In genomic region chr5:60196382-60197113, GRCh38 we compare ENCODE assay signal across 8 cellular contexts.
DNase-seq lines count a peak whose midpoint lies in the region; ATAC-seq and TF ChIP-seq lines count a peak whose summit lies in the region.
"Had no signal": no experiment of that assay in that cellular context is flagged by ENCODE, and none has a peak within 500 bp of the region (broad histone marks: within the 10 kb centered on the region; RNA-seq: fewer than 3 reads in every experiment).

No MANE protein-coding gene starts in this region.

- no peaks in the 10 kb centered on the region for H3K4me1 ChIP-seq in mucosa of descending colon (ENCODE audit: low read depth)
- no peaks in the 10 kb centered on the region for H3K4me1 ChIP-seq in GM23338 (ENCODE audit: insufficient read depth)

- no peaks in the 10 kb centered on the region; the same call in 1 of the 2 replicates for H3K36me3 Mint-ChIP-seq in HFFc6 (ENCODE audit: low read depth)
- H3K36me3 Mint-ChIP-seq in T-helper 17 cell (ENCODE audit: low read depth), result no peaks in the 10 kb centered on the region
- no peaks in the 10 kb centered on the region for H3K36me3 Mint-ChIP-seq in type B pancreatic cell
- H3K36me3 Mint-ChIP-seq in GM23338 (ENCODE audit: low read depth), result no peaks in the 10 kb centered on the region

- no peak for TF ChIP-seq CTCF in HFFc6 (IDR thresholded peaks at IDR 0.05)
- TF ChIP-seq CTCF in type B pancreatic cell (conservative IDR thresholded peaks at IDR 0.05), result no peak
- TF ChIP-seq CTCF in mucosa of descending colon (IDR thresholded peaks at IDR 0.05), result no peak
- no peak for TF ChIP-seq CTCF in GM23338 (conservative IDR thresholded peaks at IDR 0.05; ENCODE audit: low read depth in 2 of 2)

- H3F3A ChIP-seq in GM23338 (replicated peaks; ENCODE audit: low read depth), result no peaks in the 10 kb centered on the region

- H3K4me2 ChIP-seq in GM23338, result no peak overlapping the region

- H3K27ac Mint-ChIP-seq in HFFc6 (no peak overlapping the region; the same call in 1 of the 2 replicates), T-helper 17 cell (no peak overlapping the region), type B pancreatic cell (peak overlapping the region; percentile 58), GM23338 (no peak overlapping the region)

- H3K79me2 ChIP-seq in GM23338 (replicated peaks; ENCODE audit: insufficient read depth), result no peaks in the 10 kb centered on the region

- H3K4me3 ChIP-seq in mucosa of descending colon (no peak overlapping the region), GM23338 (no peak overlapping the region)

- no peak overlapping the region for H3K27ac ChIP-seq in GM23338 (ENCODE audit: low read depth)

- DNase-seq in HFFc6 (peak; percentile 84), T-helper 17 cell (no peak), glomerular endothelial cell (ENCODE audit: extremely low read depth, low read depth, low spot score) (peak; percentile 39), type B pancreatic cell (ENCODE audit: extremely low spot score, unreplicated experiment) (no peak), RPMI8226 (no peak), mucosa of descending colon (no peak), GM23338 (ENCODE audit: low spot score) (no peak)
- DNase-seq: stimulated activated CD4-positive, alpha-beta T cell treated with anti-CD3 and anti-CD28 coated beads, Interleukin-4, amount 100 ng/mL, for 24 hours had no signal

- H3K36me3 ChIP-seq in mucosa of descending colon (ENCODE audit: low read depth) (no peaks in the 10 kb centered on the region), GM23338 (ENCODE audit: insufficient read depth) (no peaks in the 10 kb centered on the region)

- H2AFZ ChIP-seq in GM23338, result no peak overlapping the region

- H4K20me1 ChIP-seq in GM23338 (replicated peaks; ENCODE audit: insufficient read depth), result no peaks in the 10 kb centered on the region

- no peak overlapping the region for H3K4me3 Mint-ChIP-seq in HFFc6
- no peak overlapping the region for H3K4me3 Mint-ChIP-seq in T-helper 17 cell
- no peak overlapping the region for H3K4me3 Mint-ChIP-seq in type B pancreatic cell
- H3K4me3 Mint-ChIP-seq in GM23338, result no peak overlapping the region

- intact Hi-C loops in mucosa of descending colon (cut with DNase I, micrococcal nuclease), result no loop called here

- H3K9me3 Mint-ChIP-seq in HFFc6 (peaks cover 7% of the 10 kb centered on the region; the same call in 1 of the 2 replicates), type B pancreatic cell (peaks cover 7% of the 10 kb centered on the region), GM23338 (no peaks in the 10 kb centered on the region)

- no peaks in the 10 kb centered on the region for H3K9me3 ChIP-seq in T-helper 17 cell (ENCODE audit: control insufficient read depth, low read length, poor library complexity, severe bottlenecking)
- H3K9me3 ChIP-seq in mucosa of descending colon, result no peaks in the 10 kb centered on the region

- peaks cover 10% of the 10 kb centered on the region; the same call in 1 of the 2 replicates for H3K4me1 Mint-ChIP-seq in HFFc6 (ENCODE audit: low read depth)
- no peaks in the 10 kb centered on the region for H3K4me1 Mint-ChIP-seq in T-helper 17 cell
- peaks cover 3% of the 10 kb centered on the region for H3K4me1 Mint-ChIP-seq in type B pancreatic cell (ENCODE audit: unreplicated experiment)
- H3K4me1 Mint-ChIP-seq in GM23338, result peaks cover 3% of the 10 kb centered on the region; the same call in 1 of the 3 replicates

- H3K27me3 ChIP-seq in GM23338 (ENCODE audit: insufficient read depth), result no peaks in the 10 kb centered on the region

- peak; percentile 37 for ATAC-seq in T-helper 17 cell
- no peak for ATAC-seq in mucosa of descending colon
- ATAC-seq in GM23338, result no peak

- no peaks in the 10 kb centered on the region for H3K9me2 ChIP-seq in GM23338 (ENCODE audit: insufficient read depth)

- H3K27me3 Mint-ChIP-seq in HFFc6 (ENCODE audit: insufficient read depth), result peaks cover 2% of the 10 kb centered on the region; the same call in 1 of the 2 replicates
- H3K27me3 Mint-ChIP-seq in T-helper 17 cell, result no peaks in the 10 kb centered on the region
- peaks cover 3% of the 10 kb centered on the region for H3K27me3 Mint-ChIP-seq in type B pancreatic cell
- peaks cover 4% of the 10 kb centered on the region for H3K27me3 Mint-ChIP-seq in GM23338 (ENCODE audit: insufficient read depth, low read depth, poor library complexity)

TF ChIP-seq in GM23338, 12 proteins besides CTCF, POLR2A, EP300 and RAD21 (continues in another document):
- TF ChIP-seq REST (IDR thresholded peaks at IDR 0.05; ENCODE audit: unreplicated experiment) (no peak), JUNB (IDR thresholded peaks at IDR 0.05; ENCODE audit: unreplicated experiment) (no peak), ZNF114 (CRISPR knock-in tag; IDR thresholded peaks at IDR 0.05) (no peak), POLR2AphosphoS5 (IDR thresholded peaks at IDR 0.05; ENCODE audit: low read depth) (no peak)

Comparison
In these comparisons a context has a peak if more than half of its experiments do, and no peak if none do; other contexts are left out.
1. DNase-seq: peak in HFFc6 (single experiment) and glomerular endothelial cell (single experiment); none in T-helper 17 cell (0 of 3), type B pancreatic cell (single experiment), RPMI8226 (single experiment), mucosa of descending colon (0 of 3) and GM23338 (single experiment).